Comparison of ENCODE assay signal across 7 cellular contexts in genomic region chr4:184074989-184075388, GRCh38.
"Had no signal": no experiment of that assay in that cellular context is flagged by ENCODE, and none has a peak within 500 bp of the region (broad histone marks: within the 10 kb centered on the region; RNA-seq: fewer than 3 reads in every experiment).

No MANE protein-coding gene starts in this region.

- H3K4me3 Mint-ChIP-seq: H9 had no signal

- H3K4me1 Mint-ChIP-seq: H9 had no signal

- FAIRE-seq: H1, H54, HTR-8/SVneo had no signal

- DNase-seq: GM23248, H9, HCEC 1CT, IMR-90 had no signal

- H3K27ac Mint-ChIP-seq: H9 had no signal

- H3K4me3 ChIP-seq: GM23248 had no signal

- H3K27ac ChIP-seq: GM23248 had no signal

- H2AFZ ChIP-seq: GM23248 had no signal
